In the genomic region with DNA sequence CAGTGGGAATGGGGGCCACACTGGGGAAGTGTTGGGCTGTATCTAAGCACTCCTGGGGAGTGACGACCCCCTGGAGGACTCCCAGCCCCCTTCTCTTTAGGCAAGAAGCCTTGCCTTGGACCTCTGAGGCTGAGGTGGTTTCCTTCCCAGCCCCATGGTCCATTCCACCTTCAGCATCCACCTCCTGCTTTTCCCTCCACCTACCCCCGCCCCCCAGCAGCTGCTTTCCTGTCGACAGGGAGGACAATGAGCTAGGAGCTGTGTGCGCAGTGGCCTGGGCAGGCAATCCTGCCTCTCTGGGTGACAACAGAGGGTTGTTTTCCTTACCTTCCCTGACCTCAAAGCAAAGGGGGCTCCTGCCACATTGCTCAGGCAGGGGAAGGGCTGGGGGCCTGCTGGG, we compare ENCODE assay signal across 1 cellular context.
A peak's percentile ranks its signal among the peaks of the same experiment; 100 is the strongest.
TF ChIP-seq lines count a peak whose summit lies in the region.

No MANE protein-coding gene starts in this region.

TF ChIP-seq in H1, 55 proteins besides CTCF, POLR2A, EP300 and RAD21 (continued from another document):
- TF ChIP-seq, protein P1, sequence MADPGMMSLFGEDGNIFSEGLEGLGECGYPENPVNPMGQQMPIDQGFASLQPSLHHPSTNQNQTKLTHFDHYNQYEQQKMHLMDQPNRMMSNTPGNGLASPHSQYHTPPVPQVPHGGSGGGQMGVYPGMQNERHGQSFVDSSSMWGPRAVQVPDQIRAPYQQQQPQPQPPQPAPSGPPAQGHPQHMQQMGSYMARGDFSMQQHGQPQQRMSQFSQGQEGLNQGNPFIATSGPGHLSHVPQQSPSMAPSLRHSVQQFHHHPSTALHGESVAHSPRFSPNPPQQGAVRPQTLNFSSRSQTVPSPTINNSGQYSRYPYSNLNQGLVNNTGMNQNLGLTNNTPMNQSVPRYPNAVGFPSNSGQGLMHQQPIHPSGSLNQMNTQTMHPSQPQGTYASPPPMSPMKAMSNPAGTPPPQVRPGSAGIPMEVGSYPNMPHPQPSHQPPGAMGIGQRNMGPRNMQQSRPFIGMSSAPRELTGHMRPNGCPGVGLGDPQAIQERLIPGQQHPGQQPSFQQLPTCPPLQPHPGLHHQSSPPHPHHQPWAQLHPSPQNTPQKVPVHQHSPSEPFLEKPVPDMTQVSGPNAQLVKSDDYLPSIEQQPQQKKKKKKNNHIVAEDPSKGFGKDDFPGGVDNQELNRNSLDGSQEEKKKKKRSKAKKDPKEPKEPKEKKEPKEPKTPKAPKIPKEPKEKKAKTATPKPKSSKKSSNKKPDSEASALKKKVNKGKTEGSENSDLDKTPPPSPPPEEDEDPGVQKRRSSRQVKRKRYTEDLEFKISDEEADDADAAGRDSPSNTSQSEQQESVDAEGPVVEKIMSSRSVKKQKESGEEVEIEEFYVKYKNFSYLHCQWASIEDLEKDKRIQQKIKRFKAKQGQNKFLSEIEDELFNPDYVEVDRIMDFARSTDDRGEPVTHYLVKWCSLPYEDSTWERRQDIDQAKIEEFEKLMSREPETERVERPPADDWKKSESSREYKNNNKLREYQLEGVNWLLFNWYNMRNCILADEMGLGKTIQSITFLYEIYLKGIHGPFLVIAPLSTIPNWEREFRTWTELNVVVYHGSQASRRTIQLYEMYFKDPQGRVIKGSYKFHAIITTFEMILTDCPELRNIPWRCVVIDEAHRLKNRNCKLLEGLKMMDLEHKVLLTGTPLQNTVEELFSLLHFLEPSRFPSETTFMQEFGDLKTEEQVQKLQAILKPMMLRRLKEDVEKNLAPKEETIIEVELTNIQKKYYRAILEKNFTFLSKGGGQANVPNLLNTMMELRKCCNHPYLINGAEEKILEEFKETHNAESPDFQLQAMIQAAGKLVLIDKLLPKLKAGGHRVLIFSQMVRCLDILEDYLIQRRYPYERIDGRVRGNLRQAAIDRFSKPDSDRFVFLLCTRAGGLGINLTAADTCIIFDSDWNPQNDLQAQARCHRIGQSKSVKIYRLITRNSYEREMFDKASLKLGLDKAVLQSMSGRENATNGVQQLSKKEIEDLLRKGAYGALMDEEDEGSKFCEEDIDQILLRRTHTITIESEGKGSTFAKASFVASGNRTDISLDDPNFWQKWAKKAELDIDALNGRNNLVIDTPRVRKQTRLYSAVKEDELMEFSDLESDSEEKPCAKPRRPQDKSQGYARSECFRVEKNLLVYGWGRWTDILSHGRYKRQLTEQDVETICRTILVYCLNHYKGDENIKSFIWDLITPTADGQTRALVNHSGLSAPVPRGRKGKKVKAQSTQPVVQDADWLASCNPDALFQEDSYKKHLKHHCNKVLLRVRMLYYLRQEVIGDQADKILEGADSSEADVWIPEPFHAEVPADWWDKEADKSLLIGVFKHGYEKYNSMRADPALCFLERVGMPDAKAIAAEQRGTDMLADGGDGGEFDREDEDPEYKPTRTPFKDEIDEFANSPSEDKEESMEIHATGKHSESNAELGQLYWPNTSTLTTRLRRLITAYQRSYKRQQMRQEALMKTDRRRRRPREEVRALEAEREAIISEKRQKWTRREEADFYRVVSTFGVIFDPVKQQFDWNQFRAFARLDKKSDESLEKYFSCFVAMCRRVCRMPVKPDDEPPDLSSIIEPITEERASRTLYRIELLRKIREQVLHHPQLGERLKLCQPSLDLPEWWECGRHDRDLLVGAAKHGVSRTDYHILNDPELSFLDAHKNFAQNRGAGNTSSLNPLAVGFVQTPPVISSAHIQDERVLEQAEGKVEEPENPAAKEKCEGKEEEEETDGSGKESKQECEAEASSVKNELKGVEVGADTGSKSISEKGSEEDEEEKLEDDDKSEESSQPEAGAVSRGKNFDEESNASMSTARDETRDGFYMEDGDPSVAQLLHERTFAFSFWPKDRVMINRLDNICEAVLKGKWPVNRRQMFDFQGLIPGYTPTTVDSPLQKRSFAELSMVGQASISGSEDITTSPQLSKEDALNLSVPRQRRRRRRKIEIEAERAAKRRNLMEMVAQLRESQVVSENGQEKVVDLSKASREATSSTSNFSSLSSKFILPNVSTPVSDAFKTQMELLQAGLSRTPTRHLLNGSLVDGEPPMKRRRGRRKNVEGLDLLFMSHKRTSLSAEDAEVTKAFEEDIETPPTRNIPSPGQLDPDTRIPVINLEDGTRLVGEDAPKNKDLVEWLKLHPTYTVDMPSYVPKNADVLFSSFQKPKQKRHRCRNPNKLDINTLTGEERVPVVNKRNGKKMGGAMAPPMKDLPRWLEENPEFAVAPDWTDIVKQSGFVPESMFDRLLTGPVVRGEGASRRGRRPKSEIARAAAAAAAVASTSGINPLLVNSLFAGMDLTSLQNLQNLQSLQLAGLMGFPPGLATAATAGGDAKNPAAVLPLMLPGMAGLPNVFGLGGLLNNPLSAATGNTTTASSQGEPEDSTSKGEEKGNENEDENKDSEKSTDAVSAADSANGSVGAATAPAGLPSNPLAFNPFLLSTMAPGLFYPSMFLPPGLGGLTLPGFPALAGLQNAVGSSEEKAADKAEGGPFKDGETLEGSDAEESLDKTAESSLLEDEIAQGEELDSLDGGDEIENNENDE (IDR thresholded peaks at IDR 0.05; ENCODE audit: insufficient replicate concordance, low read length): no peak
- TF ChIP-seq SP1 (IDR thresholded peaks at IDR 0.05; ENCODE audit: low read depth, low read length): peak; percentile 61
